ENCODE assay signal across 16 cellular contexts in the genomic region with DNA sequence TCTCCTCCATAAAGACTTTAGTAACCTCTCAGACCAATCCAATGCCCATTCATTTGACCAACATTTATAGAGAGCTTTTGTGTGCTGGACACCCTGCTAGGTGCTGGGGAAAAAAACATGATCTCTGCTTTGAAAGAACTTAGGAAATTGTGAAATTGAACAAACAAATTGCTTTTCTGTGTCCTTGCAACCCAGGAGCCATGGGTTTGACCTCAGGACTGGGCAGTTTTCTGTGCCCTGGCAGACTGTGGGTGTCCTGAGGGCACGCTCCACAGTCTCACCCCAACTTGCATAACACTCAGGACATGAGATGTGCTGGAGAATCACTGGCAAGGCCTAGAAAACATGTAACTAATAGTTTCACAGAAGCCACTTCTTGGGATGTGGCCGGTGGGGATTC.
DNase-seq lines count a peak whose midpoint lies in the region; ATAC-seq and TF ChIP-seq lines count a peak whose summit lies in the region.
"Had no signal": no experiment of that assay in that cellular context is flagged by ENCODE, and none has a peak within 500 bp of the region (broad histone marks: within the 10 kb centered on the region; RNA-seq: fewer than 3 reads in every experiment).

No MANE protein-coding gene starts in this region.

- H3K23ac ChIP-seq in trophoblast cell (ENCODE audit: low read length) = no peak overlapping the region

- no peak overlapping the region for H3K4me2 ChIP-seq in trophoblast cell (ENCODE audit: low read length)
- H3K4me2 ChIP-seq: GM23338 had no signal

- no peak overlapping the region for H3K4me3 Mint-ChIP-seq in activated T-cell treated with anti-CD3 and anti-CD28 coated beads, Interleukin-2, amount 50 U/mL, for 4 hours
- H3K4me3 Mint-ChIP-seq: CD4-positive, alpha-beta memory T cell; GM23338; H9 had no signal

- 25% methylated on average over 1 of the region's 2 CpGs for WGBS in right lobe of liver (ENCODE audit: insufficient coverage, low coverage, low lambda C conversion rate, missing lambda C conversion rate)
- no CpG with 5 or more reads among the region's 2 CpGs for WGBS in trophoblast cell (ENCODE audit: extremely low coverage, insufficient coverage, insufficient read length)

- H2BK120ac ChIP-seq in trophoblast cell (ENCODE audit: insufficient read depth, low read length, poor library complexity) = no peak overlapping the region

- H2AFZ ChIP-seq in trophoblast cell (ENCODE audit: insufficient read depth, low read length, poor library complexity) = no peak overlapping the region
- H2AFZ ChIP-seq: GM23338 had no signal

- intact Hi-C loops in right lobe of liver (cut with DNase I) = no loop called here

- no peak overlapping the region for H4K91ac ChIP-seq in trophoblast cell (ENCODE audit: low read depth, low read length)

- peaks cover 0 to 34% (median 17%) of the 10 kb centered on the region in 4 donors for H3K4me1 ChIP-seq in right lobe of liver
- peaks cover 10 to 18% of the 10 kb centered on the region in 2 experiments for H3K4me1 ChIP-seq in trophoblast cell (ENCODE audit: control insufficient read depth in 1 of 2, insufficient read depth in 2 of 2, low read length in 2 of 2)

- H3K4ac ChIP-seq in trophoblast cell (ENCODE audit: low read depth, low read length) = no peak overlapping the region

- H3K27me3 Mint-ChIP-seq in activated T-cell treated with anti-CD3 and anti-CD28 coated beads, Interleukin-2, amount 50 U/mL, for 4 hours (ENCODE audit: low read depth) = peaks cover 2% of the 10 kb centered on the region

- peak overlapping the region; percentile 11 for H2AK5ac ChIP-seq in trophoblast cell (ENCODE audit: low read length)

- H3K79me1 ChIP-seq in trophoblast cell (ENCODE audit: low read length) = peaks cover 21% of the 10 kb centered on the region

- no peak overlapping the region for H2BK5ac ChIP-seq in trophoblast cell (ENCODE audit: low read depth, low read length, poor library complexity)

- H3K36me3 ChIP-seq in right lobe of liver (no peaks in the 10 kb centered on the region), trophoblast cell (ENCODE audit: control insufficient read depth in 1 of 2, insufficient read depth in 2 of 2, low read length in 2 of 2) (no peaks in the 10 kb centered on the region)

- H4K8ac ChIP-seq in trophoblast cell (ENCODE audit: low read depth, low read length) = no peak overlapping the region

- no peaks in the 10 kb centered on the region for H3K9me3 Mint-ChIP-seq in activated T-cell treated with anti-CD3 and anti-CD28 coated beads, Interleukin-2, amount 50 U/mL, for 4 hours

- ATAC-seq in left lobe of liver (peak; percentile 86), right lobe of liver (peak; percentile 81 to 93 (median 84))
- ATAC-seq in activated T-cell treated with anti-CD3 and anti-CD28 coated beads, Interleukin-2, amount 50 U/mL, for 4 hours = no peak
- ATAC-seq: GM23338, HCT116 had no signal

- H3K27ac ChIP-seq in right lobe of liver = peak overlapping the region in 2 of 3 donors; percentile 56 to 78
- H3K27ac ChIP-seq in trophoblast cell (ENCODE audit: low read depth, low read length) = no peak overlapping the region

- no peak overlapping the region for H3K9ac ChIP-seq in trophoblast cell (ENCODE audit: low read length)

- H3K18ac ChIP-seq in trophoblast cell (ENCODE audit: low read length) = no peak overlapping the region

- peak overlapping the region; percentile 25 for H2BK12ac ChIP-seq in trophoblast cell (ENCODE audit: low read length)

- H3K79me2 ChIP-seq in trophoblast cell (ENCODE audit: control insufficient read depth, insufficient read depth, low read length, poor library complexity) = peaks cover 3% of the 10 kb centered on the region

- H3K27me3 ChIP-seq in right lobe of liver (no peaks in the 10 kb centered on the region), trophoblast cell (ENCODE audit: insufficient read depth, low read length) (no peaks in the 10 kb centered on the region)

- no peak for TF ChIP-seq POLR2A in right lobe of liver (IDR thresholded peaks at IDR 0.05)

- no peak overlapping the region for H4K12ac ChIP-seq in trophoblast cell (ENCODE audit: low read depth, low read length)

- H3K36me3 Mint-ChIP-seq in activated T-cell treated with anti-CD3 and anti-CD28 coated beads, Interleukin-2, amount 50 U/mL, for 4 hours (ENCODE audit: insufficient read depth) = no peaks in the 10 kb centered on the region
- H3K36me3 Mint-ChIP-seq: CD4-positive, alpha-beta memory T cell had no signal

- H3K9me3 ChIP-seq in right lobe of liver (no peaks in the 10 kb centered on the region), trophoblast cell (ENCODE audit: insufficient read depth, low read depth, low read length) (no peaks in the 10 kb centered on the region)

- H3K4me3 ChIP-seq in right lobe of liver = no peak overlapping the region
- H3K4me3 ChIP-seq in trophoblast cell (ENCODE audit: low read depth, low read length) = no peak overlapping the region
- H3K4me3 ChIP-seq: GM23338 had no signal

- H3K14ac ChIP-seq in trophoblast cell (ENCODE audit: low read length) = no peak overlapping the region

- no peaks in the 10 kb centered on the region for H3K4me1 Mint-ChIP-seq in activated T-cell treated with anti-CD3 and anti-CD28 coated beads, Interleukin-2, amount 50 U/mL, for 4 hours (ENCODE audit: low read depth)
- H3K4me1 Mint-ChIP-seq: CD4-positive, alpha-beta memory T cell; GM23338 had no signal

- DNase-seq in left lobe of liver (ENCODE audit: low spot score) = peak; percentile 84
- peak; percentile 61 to 88 (median 87) for DNase-seq in right lobe of liver
- no peak for DNase-seq in trophoblast cell
- no peak for DNase-seq in activated T-cell treated with anti-CD3 and anti-CD28 coated beads, Interleukin-2, amount 50 U/mL, for 4 hours
- DNase-seq in amygdala (lab: John Stamatoyannopoulos, UW) = no peak
- DNase-seq in activated CD4-positive, alpha-beta T cell treated with anti-CD3 and anti-CD28 coated beads for 48 hours = no peak
- DNase-seq: C1 segment of cervical spinal cord; Calu3; CD4-positive, alpha-beta memory T cell; COR-L47; DMS53; DMS79 treated with DMSO at 0.1 percent for 48 hours; GF-D8; H9 had no signal

- no peak for TF ChIP-seq CTCF in right lobe of liver (IDR thresholded peaks at IDR 0.05)

Comparison
In these comparisons a context has a peak if more than half of its experiments do, and no peak if none do; other contexts are left out.
1. ATAC-seq: peak in left lobe of liver (single experiment) and right lobe of liver (4 of 4); none in activated T-cell treated with anti-CD3 and anti-CD28 coated beads, Interleukin-2, amount 50 U/mL, for 4 hours (0 of 2).
2. DNase-seq: peak in left lobe of liver (single experiment) and right lobe of liver (3 of 3); none in trophoblast cell (0 of 2), activated T-cell treated with anti-CD3 and anti-CD28 coated beads, Interleukin-2, amount 50 U/mL, for 4 hours (single experiment), amygdala (0 of 56) and activated CD4-positive, alpha-beta T cell treated with anti-CD3 and anti-CD28 coated beads for 48 hours (single experiment).